In genomic region chr3:130179353-130179965, GRCh38 we compare ENCODE assay signal across 8 cellular contexts.
A peak's percentile ranks its signal among the peaks of the same experiment; 100 is the strongest.
DNase-seq lines count a peak whose midpoint lies in the region; ATAC-seq, FAIRE-seq and TF ChIP-seq lines count a peak whose summit lies in the region.
"Not testable (repeated sequence)": the region's sequence is repeated elsewhere in the genome, so short reads cannot be mapped to it uniquely, and the experiment has no call there.

No MANE protein-coding gene starts in this region.

- H3K27me3 ChIP-seq in rectal smooth muscle tissue (ENCODE audit: control insufficient read depth, insufficient read depth, low read length): not testable (repeated sequence)

- intact Hi-C loops in kidney (cut with DNase I): not testable (repeated sequence)

- not testable (repeated sequence) for H3K9me3 Mint-ChIP-seq in T-helper 1 cell treated with Interleukin-12 subunit alpha and Interleukin-12 subunit beta and Interleukin-4 antibody, amounts not matched to agents 30 μg/mL and 1 μg/mL, for 36 hours; activated T-cell treated with anti-CD3 and anti-CD28 coated beads, Interleukin-2, amount 50 U/mL, for 72 hours

- H3K36me3 Mint-ChIP-seq in T-helper 1 cell treated with Interleukin-12 subunit alpha and Interleukin-12 subunit beta and Interleukin-4 antibody, amounts not matched to agents 30 μg/mL and 1 μg/mL, for 36 hours (ENCODE audit: low read depth); activated T-cell treated with anti-CD3 and anti-CD28 coated beads, Interleukin-2, amount 50 U/mL, for 72 hours (ENCODE audit: insufficient read depth in 2 of 2): not testable (repeated sequence)

- H3K9ac ChIP-seq in kidney (ENCODE audit: low read length in 2 of 2); rectal smooth muscle tissue (ENCODE audit: low read length): not testable (repeated sequence)

- peaks cover 16% of the 10 kb centered on the region for H3K27me3 Mint-ChIP-seq in T-helper 1 cell treated with Interleukin-12 subunit alpha and Interleukin-12 subunit beta and Interleukin-4 antibody, amounts not matched to agents 30 μg/mL and 1 μg/mL, for 36 hours (ENCODE audit: low read depth)
- not testable (repeated sequence) for H3K27me3 Mint-ChIP-seq in activated T-cell treated with anti-CD3 and anti-CD28 coated beads, Interleukin-2, amount 50 U/mL, for 72 hours (ENCODE audit: low read depth)

- DNase-seq in CD1c-positive myeloid dendritic cell (ENCODE audit: extremely low spot score) (peak; percentile 36), choroid plexus epithelial cell (ENCODE audit: low read depth) (peak; percentile 20)
- peak; percentile 34 to 45 for DNase-seq in activated T-cell treated with anti-CD3 and anti-CD28 coated beads, Interleukin-2, amount 50 U/mL, for 72 hours
- not testable (repeated sequence) for DNase-seq in kidney
- peak; percentile 2 to 16 for DNase-seq in stimulated activated CD8-positive, alpha-beta memory T cell treated with anti-CD3 and anti-CD28 coated beads, Interleukin-7, amount 100 ng/mL, for 48 hours (ENCODE audit: extremely low read depth in 1 of 2, low read depth in 1 of 2)

- peak overlapping the region; percentile 69 for H3K4me3 Mint-ChIP-seq in T-helper 1 cell treated with Interleukin-12 subunit alpha and Interleukin-12 subunit beta and Interleukin-4 antibody, amounts not matched to agents 30 μg/mL and 1 μg/mL, for 36 hours
- peak overlapping the region; percentile 66 to 84 for H3K4me3 Mint-ChIP-seq in activated T-cell treated with anti-CD3 and anti-CD28 coated beads, Interleukin-2, amount 50 U/mL, for 72 hours

- TF ChIP-seq CTCF in choroid plexus epithelial cell (conservative IDR thresholded peaks at IDR 0.05; ENCODE audit: low read depth, low read length); kidney (IDR thresholded peaks at IDR 0.05; ENCODE audit: borderline replicate concordance, extremely low read depth, insufficient read depth): not testable (repeated sequence)

- FAIRE-seq in kidney (lab: Jason Lieb, UNC): not testable (repeated sequence)

- not testable (repeated sequence) for H3K4me1 ChIP-seq in kidney (ENCODE audit: control insufficient read depth in 1 of 2, insufficient read depth in 1 of 2, low read depth in 1 of 2, low read length in 2 of 2); rectal smooth muscle tissue (ENCODE audit: control insufficient read depth, insufficient read depth, low read length)

- H3K4me3 ChIP-seq in choroid plexus epithelial cell (ENCODE audit: low read depth, low read length) (peak overlapping the region; percentile 43), kidney (ENCODE audit: low read length in 2 of 2) (peak overlapping the region; percentile 57 to 62), rectal smooth muscle tissue (ENCODE audit: low read length) (peak overlapping the region; percentile 52)

- not testable (repeated sequence) for ATAC-seq in activated T-cell treated with anti-CD3 and anti-CD28 coated beads, Interleukin-2, amount 50 U/mL, for 72 hours (replicated peaks in 1 of 2)

- peak overlapping the region; percentile 80 for H3K27ac Mint-ChIP-seq in T-helper 1 cell treated with Interleukin-12 subunit alpha and Interleukin-12 subunit beta and Interleukin-4 antibody, amounts not matched to agents 30 μg/mL and 1 μg/mL, for 36 hours
- peak overlapping the region; percentile 73 for H3K27ac Mint-ChIP-seq in activated T-cell treated with anti-CD3 and anti-CD28 coated beads, Interleukin-2, amount 50 U/mL, for 72 hours

- peaks cover 18% of the 10 kb centered on the region for H3K4me1 Mint-ChIP-seq in T-helper 1 cell treated with Interleukin-12 subunit alpha and Interleukin-12 subunit beta and Interleukin-4 antibody, amounts not matched to agents 30 μg/mL and 1 μg/mL, for 36 hours (ENCODE audit: low read depth)
- peaks cover 19% of the 10 kb centered on the region for H3K4me1 Mint-ChIP-seq in activated T-cell treated with anti-CD3 and anti-CD28 coated beads, Interleukin-2, amount 50 U/mL, for 72 hours (ENCODE audit: low read depth)

- H3K27ac ChIP-seq in KOPT-K1 (ENCODE audit: low read depth, low read length, poor library complexity, severe bottlenecking): peak overlapping the region; percentile 42
- not testable (repeated sequence) for H3K27ac ChIP-seq in kidney (ENCODE audit: low read depth in 2 of 2, low read length in 2 of 2); rectal smooth muscle tissue (ENCODE audit: low read depth, low read length)

- not testable (repeated sequence) for H3K9me3 ChIP-seq in KOPT-K1 (ENCODE audit: insufficient read depth, low read length, poor library complexity, severe bottlenecking); kidney (ENCODE audit: control insufficient read depth in 1 of 2, low read length in 2 of 2)

- not testable (repeated sequence) for H3K36me3 ChIP-seq in KOPT-K1 (ENCODE audit: insufficient read depth, low read length); kidney (ENCODE audit: control insufficient read depth in 1 of 2, insufficient read depth in 2 of 2, low read length in 2 of 2); rectal smooth muscle tissue (ENCODE audit: control insufficient read depth, insufficient read depth, low read length)
